In genomic region chr2:38789689-38790088, GRCh38 we compare ENCODE assay signal across 15 cellular contexts. TPM values are rescaled to one million over a fixed set of nuclear protein-coding genes. Genes with fewer than 3 reads are reported as not detected.
A peak's percentile ranks its signal among the peaks of the same experiment; 100 is the strongest.
DNase-seq lines count a peak whose midpoint lies in the region; ATAC-seq, FAIRE-seq and TF ChIP-seq lines count a peak whose summit lies in the region.
"Had no signal": no experiment of that assay in that cellular context is flagged by ENCODE, and none has a peak within 500 bp of the region (broad histone marks: within the 10 kb centered on the region; RNA-seq: fewer than 3 reads in every experiment).

No MANE protein-coding gene starts in this region.

- H3K27me3 ChIP-seq in K562 (ENCODE audit: control insufficient read depth in 2 of 2, insufficient read depth in 2 of 2, low read length in 2 of 2) (no peaks in the 10 kb centered on the region), stomach (no peaks in the 10 kb centered on the region), uterus (no peaks in the 10 kb centered on the region)
- no peaks in the 10 kb centered on the region for H3K27me3 ChIP-seq in effector memory CD4-positive, alpha-beta T cell (replicated peaks; ENCODE audit: control insufficient read depth, insufficient read depth, low read length, poor library complexity, severe bottlenecking)
- H3K27me3 ChIP-seq: BLaER1 treated with 17β-estradiol and CSF1 and Interleukin-3, amounts not matched to agents 10 nM and 100 nM had no signal

- no peak overlapping the region for H2AFZ ChIP-seq in K562 (ENCODE audit: low read depth, low read length)

- no peak for TF ChIP-seq EP300 in K562 (IDR thresholded peaks at IDR 0.05; ENCODE audit: low read length)
- TF ChIP-seq EP300 in stomach (IDR thresholded peaks at IDR 0.05): no peak

- H4K20me1 ChIP-seq in K562 (replicated peaks; ENCODE audit: control insufficient read depth, insufficient read depth, low read length): no peaks in the 10 kb centered on the region
- H4K20me1 ChIP-seq: BLaER1 treated with 17β-estradiol and CSF1 and Interleukin-3, amounts not matched to agents 10 nM and 100 nM had no signal

- in situ Hi-C loops in K562 (cut with MboI) (no loop called here), GM13977 (cut with MboI; ENCODE audit: low pct_unique_long_range_greater_than_20kb, low sequenced_read_pairs, unreplicated experiment) (no loop called here)

- H3K4me2 ChIP-seq in K562 (ENCODE audit: insufficient read depth, low read length): no peak overlapping the region
- H3K4me2 ChIP-seq: BLaER1 treated with 17β-estradiol and CSF1 and Interleukin-3, amounts not matched to agents 10 nM and 100 nM had no signal

- no peak overlapping the region for H3K4me3 ChIP-seq in K562
- no peak overlapping the region for H3K4me3 ChIP-seq in stomach
- no peak overlapping the region for H3K4me3 ChIP-seq in uterus
- no peak overlapping the region for H3K4me3 ChIP-seq in effector memory CD4-positive, alpha-beta T cell (ENCODE audit: insufficient read depth, low read depth, low read length, poor library complexity, severe bottlenecking)
- H3K4me3 ChIP-seq: BLaER1 treated with 17β-estradiol and CSF1 and Interleukin-3, amounts not matched to agents 10 nM and 100 nM; HAP-1 had no signal

- ATAC-seq in K562: no peak
- peak; percentile 62 for ATAC-seq in left lobe of liver
- ATAC-seq in activated CD4-positive, CD25-positive, alpha-beta regulatory T cell treated with anti-CD3 and anti-CD28 coated beads, Interleukin-2, amount 50 U/mL, for 24 hours: no peak

- TF ChIP-seq CTCF in K562 (IDR thresholded peaks at IDR 0.05 in 2 of 3, conservative IDR thresholded peaks at IDR 0.05 in 1 of 3; ENCODE audit: insufficient read depth in 2 of 3, low read depth in 1 of 3, low read length in 3 of 3) (no peak), stomach (IDR thresholded peaks at IDR 0.05) (no peak), GM13977 (IDR thresholded peaks at IDR 0.05; ENCODE audit: extremely low read depth, insufficient read depth, missing control alignments) (no peak), uterus (IDR thresholded peaks at IDR 0.05) (no peak)

- TF ChIP-seq POLR2A in K562 (conservative IDR thresholded peaks at IDR 0.05) (no peak), stomach (IDR thresholded peaks at IDR 0.05) (no peak), uterus (IDR thresholded peaks at IDR 0.05) (no peak)

- no peaks in the 10 kb centered on the region for H3K9me1 ChIP-seq in K562 (ENCODE audit: control insufficient read depth, insufficient read depth, low read length)

- no TSS peak for BruUV-seq in K562 (replicated peaks; lab: Mats Ljungman, UMichigan)

- no peak for FAIRE-seq in K562 (lab: Jason Lieb, UNC)
- FAIRE-seq: H1 had no signal

- intact Hi-C loops in K562 (cut with micrococcal nuclease) (no loop called here), stomach (cut with DNase I; ENCODE audit: low total_unique reads) (no loop called here), uterus (cut with DNase I; ENCODE audit: low total_unique reads) (no loop called here)

- no peak for TF ChIP-seq RAD21 in K562 (CRISPR knock-in tag; conservative IDR thresholded peaks at IDR 0.05 in 1 of 2, IDR thresholded peaks at IDR 0.05 in 1 of 2)

- H3K36me3 ChIP-seq in K562 (ENCODE audit: control insufficient read depth, insufficient read depth, low read length): no peaks in the 10 kb centered on the region
- no peaks in the 10 kb centered on the region for H3K36me3 ChIP-seq in stomach
- no peaks in the 10 kb centered on the region for H3K36me3 ChIP-seq in uterus
- H3K36me3 ChIP-seq in effector memory CD4-positive, alpha-beta T cell (ENCODE audit: control insufficient read depth, insufficient read depth, low read length): no peaks in the 10 kb centered on the region
- H3K36me3 ChIP-seq: BLaER1 treated with 17β-estradiol and CSF1 and Interleukin-3, amounts not matched to agents 10 nM and 100 nM; HAP-1 had no signal

- DNase-seq in K562 (ENCODE audit: extremely low read depth in 1 of 4, low spot score in 3 of 4) (no peak), left lobe of liver (ENCODE audit: low spot score) (no peak), mucosa of gallbladder (ENCODE audit: low spot score) (peak; percentile 20), stomach (no peak), GM13977 (ENCODE audit: low spot score) (no peak), uterus (no peak)
- no peak for DNase-seq in effector memory CD4-positive, alpha-beta T cell
- DNase-seq: ACHN; CD4-positive, CD25-positive, alpha-beta regulatory T cell; DMS53; GF-D8 had no signal

- H3K27ac ChIP-seq in K562 (ENCODE audit: extremely low read depth, low read depth, low read length) (no peak overlapping the region), stomach (peak overlapping the region; percentile 66 to 82 (median 75)), uterus (no peak overlapping the region)
- no peak overlapping the region for H3K27ac ChIP-seq in effector memory CD4-positive, alpha-beta T cell (ENCODE audit: insufficient read depth, low read length, poor library complexity, severe bottlenecking)
- H3K27ac ChIP-seq: BLaER1 treated with 17β-estradiol and CSF1 and Interleukin-3, amounts not matched to agents 10 nM and 100 nM had no signal

- 0% methylated on average over 1 of the region's 14 CpGs for WGBS in K562 (ENCODE audit: insufficient coverage, low coverage, missing lambda C conversion rate)
- 44 to 73% (median 56%) methylated on average over 12 to 14 of the region's 14 CpGs for WGBS in stomach, 5 donors

- H3K9ac ChIP-seq in K562 (ENCODE audit: insufficient read depth in 1 of 2, low read depth in 2 of 2, low read length in 2 of 2): no peak overlapping the region
- H3K9ac ChIP-seq: BLaER1 treated with 17β-estradiol and CSF1 and Interleukin-3, amounts not matched to agents 10 nM and 100 nM had no signal

- H3K9me3 ChIP-seq in K562 (replicated peaks; ENCODE audit: control insufficient read depth, insufficient read depth, low read depth, low read length): no peaks in the 10 kb centered on the region
- no peaks in the 10 kb centered on the region for H3K9me3 ChIP-seq in stomach
- H3K9me3 ChIP-seq in uterus: no peaks in the 10 kb centered on the region
- no peaks in the 10 kb centered on the region for H3K9me3 ChIP-seq in effector memory CD4-positive, alpha-beta T cell (ENCODE audit: control insufficient read depth, low read length)
- H3K9me3 ChIP-seq: BLaER1 treated with 17β-estradiol and CSF1 and Interleukin-3, amounts not matched to agents 10 nM and 100 nM; HAP-1 had no signal

- CTCF ChIA-PET in K562 (lab: Yijun Ruan, JAX; ENCODE audit: low intra/inter-chr PET ratio): no interaction called here

- no peaks in the 10 kb centered on the region; a peak in 1 of 5 replicates for H3K4me1 ChIP-seq in K562 (replicated peaks in 1 of 2; ENCODE audit: control insufficient read depth in 2 of 2, insufficient read depth in 2 of 2, low read length in 2 of 2)
- H3K4me1 ChIP-seq in stomach: peaks cover 0 to 16% (median 9%) of the 10 kb centered on the region in 4 donors
- no peaks in the 10 kb centered on the region for H3K4me1 ChIP-seq in uterus
- H3K4me1 ChIP-seq in effector memory CD4-positive, alpha-beta T cell (ENCODE audit: control insufficient read depth, insufficient read depth, low read length, poor library complexity, severe bottlenecking): no peaks in the 10 kb centered on the region

- no peaks in the 10 kb centered on the region for H3K79me2 ChIP-seq in K562 (ENCODE audit: control insufficient read depth, insufficient read depth, low read length)

- POLR2A ChIA-PET in K562 (lab: Yijun Ruan, JAX): no interaction called here

RNA-seq across cellular contexts. Expression of gene GEMIN6, which starts 11.7 kb away (rescaled TPM):
- total RNA-seq in K562 (2011; cell fraction: chromatin; rRNA removed; ENCODE audit: low replicate concordance): 5.5 and 7.4 TPM in 2 replicates
- total RNA-seq in K562 (2011; cell fraction: nucleolus; rRNA removed): 3.2 TPM in 2 replicates
- 4.1 and 8.1 TPM in 2 replicates for total RNA-seq in K562 (2011; cell fraction: nucleoplasm; rRNA removed)
- total RNA-seq in K562 (2014; rRNA removed) (12.3 and 18.3 TPM in 2 replicates), K562 (2014; rRNA removed; fragmentation: Illumina TruSeq; extraction: Trizol) (31.6 and 32.4 TPM in 2 replicates), K562 (2015; rRNA removed; fragmentation: Illumina TruSeq; extraction: Trizol) (20.3 and 21.8 TPM in 2 replicates), K562 (2021) (15.9 and 19.3 TPM in 2 replicates), left lobe of liver (9.7 TPM), mucosa of gallbladder (18.2 TPM), stomach (1 to 10 TPM in 2 of 5 donors, under 1 TPM in 1, not detected in 2; 0.58 to 8.3 (median 4.5) TPM), uterus (10 to 100 TPM in 1 of 4 donors, 1 to 10 TPM in 3; 1.8 to 11.9 (median 5.4) TPM)
- polyA plus RNA-seq in K562 (2011; rRNA removed) (18.0 and 28.4 TPM in 2 replicates), K562 (2014; fragmentation: Illumina TruSeq; extraction: Trizol) (12.0 and 12.5 TPM in 2 replicates), K562 (2014; fragmentation: Nextera tagmentation; extraction: Ambion mirVana) (10 to 100 TPM; 48.5 to 58.6 TPM), K562 (2014; rRNA removed) (14.5 and 17.4 TPM in 2 replicates), stomach (10 to 100 TPM in 2 of 3 donors, 1 to 10 TPM in 1; 7.9 to 14.0 (median 11.8) TPM)
- 6.1 and 10.2 TPM in 2 replicates for polyA plus RNA-seq in K562 (2011; cell fraction: cytosol; rRNA removed)
- polyA plus RNA-seq in K562 (2011; cell fraction: nucleus; rRNA removed): 3.8 and 6.4 TPM in 2 replicates
- 6.1 and 13.3 TPM in 2 replicates for polyA plus RNA-seq in K562 (2012)
- polyA minus RNA-seq in K562 (2011; rRNA and poly(A)+ RNA removed): 9.7 and 11.4 TPM in 2 replicates
- 4.4 and 6.8 TPM in 2 replicates for polyA minus RNA-seq in K562 (2011; cell fraction: cytosol; rRNA and poly(A)+ RNA removed)
- 0.81 and 2.4 TPM in 2 replicates for polyA minus RNA-seq in K562 (2011; cell fraction: nucleus; rRNA and poly(A)+ RNA removed)

RNA-seq across cellular contexts. Expression of gene SRSF7, which starts 38.5 kb away (rescaled TPM):
- 208 and 463 TPM in 2 replicates for total RNA-seq in K562 (2011; cell fraction: chromatin; rRNA removed; ENCODE audit: low replicate concordance)
- 149 and 153 TPM in 2 replicates for total RNA-seq in K562 (2011; cell fraction: nucleolus; rRNA removed)
- 214 TPM in 2 replicates for total RNA-seq in K562 (2011; cell fraction: nucleoplasm; rRNA removed)
- total RNA-seq in K562 (2014; rRNA removed) (219 and 241 TPM in 2 replicates), K562 (2014; rRNA removed; fragmentation: Illumina TruSeq; extraction: Trizol) (336 and 371 TPM in 2 replicates), K562 (2015; rRNA removed; fragmentation: Illumina TruSeq; extraction: Trizol) (393 and 420 TPM in 2 replicates), K562 (2021) (293 and 315 TPM in 2 replicates), left lobe of liver (47.8 TPM), mucosa of gallbladder (84.8 TPM), stomach (100 to 1,000 TPM in 2 of 5 donors, 10 to 100 TPM in 3; 57.9 to 163 (median 97.5) TPM), uterus (100 to 1,000 TPM in 3 of 4 donors, 10 to 100 TPM in 1; 94.4 to 163 (median 128) TPM)
- polyA plus RNA-seq in K562 (2011; rRNA removed) (519 and 726 TPM in 2 replicates), K562 (2014; fragmentation: Illumina TruSeq; extraction: Trizol) (316 and 323 TPM in 2 replicates), K562 (2014; fragmentation: Nextera tagmentation; extraction: Ambion mirVana) (100 to 1,000 TPM; 696 to 706 TPM), K562 (2014; rRNA removed) (375 and 380 TPM in 2 replicates), stomach (100 to 1,000 TPM in 1 of 3 donors, 10 to 100 TPM in 2; 83.7 to 122 (median 88.4) TPM)
- 154 and 268 TPM in 2 replicates for polyA plus RNA-seq in K562 (2011; cell fraction: cytosol; rRNA removed)
- polyA plus RNA-seq in K562 (2011; cell fraction: nucleus; rRNA removed): 495 and 660 TPM in 2 replicates
- polyA plus RNA-seq in K562 (2012): 248 and 386 TPM in 2 replicates
- 547 and 760 TPM in 2 replicates for polyA minus RNA-seq in K562 (2011; rRNA and poly(A)+ RNA removed)
- polyA minus RNA-seq in K562 (2011; cell fraction: cytosol; rRNA and poly(A)+ RNA removed): 130 and 176 TPM in 2 replicates
- 174 and 299 TPM in 2 replicates for polyA minus RNA-seq in K562 (2011; cell fraction: nucleus; rRNA and poly(A)+ RNA removed)

Comparison
In these comparisons a context has a peak if more than half of its experiments do, and no peak if none do; other contexts are left out.
1. H3K27ac ChIP-seq: peak in stomach (5 of 5); none in K562 (single experiment), uterus (0 of 2) and effector memory CD4-positive, alpha-beta T cell (single experiment).